Comparison of ENCODE assay signal across 18 cellular contexts in genomic region chr1:153795325-153795837, GRCh38. TPM values are rescaled to one million over a fixed set of nuclear protein-coding genes. Genes with fewer than 3 reads are reported as not detected.
DNase-seq lines count a peak whose midpoint lies in the region; ATAC-seq, FAIRE-seq and TF ChIP-seq lines count a peak whose summit lies in the region.
"Had no signal": no experiment of that assay in that cellular context is flagged by ENCODE, and none has a peak within 500 bp of the region (broad histone marks: within the 10 kb centered on the region; RNA-seq: fewer than 3 reads in every experiment).

No MANE protein-coding gene starts in this region.

- H3K4me1 Mint-ChIP-seq in activated CD8-positive, alpha-beta memory T cell treated with anti-CD3 and anti-CD28 coated beads, Interleukin-2, amount 10 ng/mL, durations not matched to agents 7 days and 5 days: peaks cover 42% of the 10 kb centered on the region

- H2BK12ac ChIP-seq in H1 (ENCODE audit: low read depth, low read length): peak overlapping the region; percentile 80; the same call in 1 of the 2 replicates

- H3K23ac ChIP-seq in H1 (ENCODE audit: insufficient read length): no peak overlapping the region

- H3K4me2 ChIP-seq in H1 (ENCODE audit: insufficient read depth in 1 of 2, low read depth in 2 of 2, low read length in 2 of 2) (peak overlapping the region; percentile 60 to 61), MM.1S (ENCODE audit: low read depth, low read length) (no peak overlapping the region)

- no peak overlapping the region for H3K4me3 Mint-ChIP-seq in activated CD8-positive, alpha-beta memory T cell treated with anti-CD3 and anti-CD28 coated beads, Interleukin-2, amount 10 ng/mL, durations not matched to agents 7 days and 5 days
- H3K4me3 Mint-ChIP-seq: T-helper 2 cell treated with Interferon-gamma antibody and Interleukin-4, amounts not matched to agents 5 μg/mL and 100 μg/mL, for 36 hours had no signal

- DNase-seq in activated CD8-positive, alpha-beta memory T cell treated with anti-CD3 and anti-CD28 coated beads, Interleukin-2, amount 10 ng/mL, durations not matched to agents 7 days and 5 days: no peak
- DNase-seq in activated CD8-positive, alpha-beta memory T cell treated with anti-CD3 and anti-CD28 coated beads, Interleukin-2, amount 50 U/mL, for 4 hours: no peak
- no peak for DNase-seq in H1 (ENCODE audit: low read depth in 1 of 2, low spot score in 2 of 2)
- DNase-seq in spleen: peak; percentile 79
- no peak for DNase-seq in MM.1S
- DNase-seq: activated CD4-positive, CD25-positive, alpha-beta regulatory T cell treated with anti-CD3 and anti-CD28 coated beads, Interleukin-2, amount 50 U/mL, for 72 hours; activated naive CD4-positive, alpha-beta T cell treated with Interleukin-2 at 50 U/mL for 16 hours; DND-41; NCI-H2029; NCI-H510A; OCI-M1; trophoblast cell had no signal

- no peak for TF ChIP-seq CTCF in H1 (IDR thresholded peaks at IDR 0.05; ENCODE audit: control extremely low read depth in 1 of 3, insufficient read depth in 1 of 3, low read depth in 1 of 3, low read length in 3 of 3)
- TF ChIP-seq CTCF in spleen (IDR thresholded peaks at IDR 0.05 in 8 of 11, conservative IDR thresholded peaks at IDR 0.05 in 3 of 11): no peak
- no peak for TF ChIP-seq CTCF in MM.1S (IDR thresholded peaks at IDR 0.05; ENCODE audit: low read length)

- no peaks in the 10 kb centered on the region for H3K36me3 Mint-ChIP-seq in activated CD8-positive, alpha-beta memory T cell treated with anti-CD3 and anti-CD28 coated beads, Interleukin-2, amount 10 ng/mL, durations not matched to agents 7 days and 5 days

- TF ChIP-seq RAD21 in H1 (IDR thresholded peaks at IDR 0.05 in 1 of 2, conservative IDR thresholded peaks at IDR 0.05 in 1 of 2; ENCODE audit: low read depth in 2 of 2, low read length in 2 of 2): no peak

- peak overlapping the region; percentile 54; the same call in 1 of the 2 replicates for H4K8ac ChIP-seq in H1 (ENCODE audit: extremely low read depth, insufficient read depth, low read length)

- CTCF ChIA-PET in activated CD8-positive, alpha-beta memory T cell treated with anti-CD3 and anti-CD28 coated beads, Interleukin-2, amount 10 ng/mL, durations not matched to agents 7 days and 5 days (lab: Charles Lee): interaction anchor here (1.2 to 11.6 kb wide), 5 partner anchors 12 to 190 kb away, joined by 3 to 96 read pairs (median 18); partner anchors contain the start of genes DENND4B, RAB13 and SLC27A3
- CTCF ChIA-PET in H1 (lab: Charles Lee; ENCODE audit: partially characterized antibody): interaction anchor here (0.9 to 2.9 kb wide), 5 partner anchors 23 to 270 kb away, joined by 3 to 8 read pairs (median 4); partner anchors contain the start of gene JTB

- no peak overlapping the region for H2BK120ac ChIP-seq in H1 (replicated peaks; ENCODE audit: low read depth, low read length)

- peak overlapping the region; percentile 2 for H4K5ac ChIP-seq in H1 (ENCODE audit: insufficient read length, low read depth, low read length)

- peak overlapping the region; percentile 41 for H3K27ac Mint-ChIP-seq in activated CD8-positive, alpha-beta memory T cell treated with anti-CD3 and anti-CD28 coated beads, Interleukin-2, amount 10 ng/mL, durations not matched to agents 7 days and 5 days
- H3K27ac Mint-ChIP-seq: T-helper 2 cell treated with Interferon-gamma antibody and Interleukin-4, amounts not matched to agents 5 μg/mL and 100 μg/mL, for 36 hours had no signal

- POLR2A ChIA-PET in H1 (lab: Charles Lee; ENCODE audit: partially characterized antibody): interaction anchor here (0.6 to 15.1 kb wide), 5 partner anchors 9 to 198 kb away, joined by 3 to 153 read pairs (median 4); partner anchors contain the start of genes GATAD2B and RPS27

- H2AFZ ChIP-seq in H1 (ENCODE audit: low read length): no peak overlapping the region
- no peak overlapping the region for H2AFZ ChIP-seq in MM.1S (ENCODE audit: low read length)

- H3K18ac ChIP-seq in H1 (ENCODE audit: extremely low read depth, low read length): peak overlapping the region; percentile 15

- TF ChIP-seq POLR2A in H1 (IDR thresholded peaks at IDR 0.05; ENCODE audit: control extremely low read depth in 1 of 2, low read depth in 2 of 2, low read length in 2 of 2) (no peak), spleen (IDR thresholded peaks at IDR 0.05) (no peak)

- H3F3A ChIP-seq in MM.1S (ENCODE audit: insufficient read depth, low read length): peaks cover 20% of the 10 kb centered on the region

- H3K9me3 ChIP-seq in KOPT-K1 (ENCODE audit: insufficient read depth, low read length, poor library complexity, severe bottlenecking) (no peaks in the 10 kb centered on the region), H1 (ENCODE audit: insufficient read depth in 2 of 2, low read depth in 1 of 2, low read length in 1 of 2) (no peaks in the 10 kb centered on the region), spleen (no peaks in the 10 kb centered on the region), MM.1S (replicated peaks; ENCODE audit: insufficient read depth, low read length) (no peaks in the 10 kb centered on the region)
- H3K9me3 ChIP-seq: esophagus muscularis mucosa, SJSA1 had no signal

- no peaks in the 10 kb centered on the region for H3K9me3 Mint-ChIP-seq in activated CD8-positive, alpha-beta memory T cell treated with anti-CD3 and anti-CD28 coated beads, Interleukin-2, amount 10 ng/mL, durations not matched to agents 7 days and 5 days (ENCODE audit: low read depth)
- H3K9me3 Mint-ChIP-seq: T-helper 2 cell treated with Interferon-gamma antibody and Interleukin-4, amounts not matched to agents 5 μg/mL and 100 μg/mL, for 36 hours had no signal

- no peak overlapping the region for H3K14ac ChIP-seq in H1 (ENCODE audit: insufficient read length)

- peak overlapping the region; percentile 36; the same call in 1 of the 2 replicates for H2BK15ac ChIP-seq in H1 (ENCODE audit: low read length)

- 0 out of 7 replicates have a peak overlapping the region, but pooled peaks of 1 of the 4 experiments have one; percentile 15 for H3K9ac ChIP-seq in H1 (replicated peaks in 1 of 4; ENCODE audit: extremely low read depth in 1 of 4, low read depth in 3 of 4, low read length in 3 of 4)
- H3K9ac ChIP-seq in MM.1S (ENCODE audit: low read length): no peak overlapping the region

- no peaks in the 10 kb centered on the region; a peak in 1 of 7 replicates for H3K27me3 ChIP-seq in H1 (replicated peaks in 1 of 4; ENCODE audit: control insufficient read depth in 3 of 4, extremely low read depth in 1 of 4, insufficient read depth in 3 of 4, low read length in 3 of 4)
- no peaks in the 10 kb centered on the region for H3K27me3 ChIP-seq in spleen (replicated peaks in 1 of 7)
- no peaks in the 10 kb centered on the region for H3K27me3 ChIP-seq in MM.1S (replicated peaks; ENCODE audit: insufficient read depth, low read length)
- H3K27me3 ChIP-seq: esophagus muscularis mucosa, SJSA1 had no signal

- H4K20me1 ChIP-seq in H1 (replicated peaks in 1 of 2; ENCODE audit: control insufficient read depth in 1 of 2, insufficient read depth in 2 of 2, low read length in 2 of 2): peaks cover 0 to 4% of the 10 kb centered on the region in 2 experiments
- no peaks in the 10 kb centered on the region for H4K20me1 ChIP-seq in MM.1S (ENCODE audit: insufficient read depth, low read length)

- H2BK20ac ChIP-seq in H1 (ENCODE audit: low read length): no peak overlapping the region

- 93% methylated on average over 17 of the region's 18 CpGs; no CpG with 5 or more reads in 1 of the 2 experiments for WGBS in H1 (ENCODE audit: extremely low coverage in 1 of 2, insufficient coverage in 1 of 2, insufficient read length in 1 of 2, insufficient replicate concordance in 2 of 2, low coverage in 1 of 2, low lambda C conversion rate in 2 of 2, missing lambda C conversion rate in 1 of 2), 2 experiments
- WGBS in spleen, 5 donors: 84 to 90% (median 88%) methylated on average over 17 to 18 of the region's 18 CpGs

- H3K27me3 Mint-ChIP-seq in activated CD8-positive, alpha-beta memory T cell treated with anti-CD3 and anti-CD28 coated beads, Interleukin-2, amount 10 ng/mL, durations not matched to agents 7 days and 5 days: no peaks in the 10 kb centered on the region

- no peaks in the 10 kb centered on the region for H3K36me3 ChIP-seq in KOPT-K1 (ENCODE audit: insufficient read depth, low read length)
- no peaks in the 10 kb centered on the region; a peak in 1 of 8 replicates for H3K36me3 ChIP-seq in H1 (ENCODE audit: control insufficient read depth in 2 of 4, insufficient read depth in 4 of 4, low read length in 3 of 4)
- peaks cover 0 to 7% (median 0%) of the 10 kb centered on the region in 6 donors for H3K36me3 ChIP-seq in spleen
- H3K36me3 ChIP-seq in MM.1S (replicated peaks; ENCODE audit: insufficient read depth, low read length): no peaks in the 10 kb centered on the region
- H3K36me3 ChIP-seq: SJSA1 had no signal

- H3K9me2 ChIP-seq in MM.1S (replicated peaks; ENCODE audit: insufficient read depth, low read length): no peaks in the 10 kb centered on the region

- intact Hi-C loops in spleen (cut with DNase I; ENCODE audit: low total_unique reads): loop anchor here (5.0 kb wide), 1 partner anchor 187 kb away; no protein-coding TSS in a partner anchor

- H3K27ac ChIP-seq in KOPT-K1 (ENCODE audit: low read depth, low read length, poor library complexity, severe bottlenecking) (peak overlapping the region; percentile 33), H1 (ENCODE audit: low read depth, low read length) (no peak overlapping the region), spleen (no peak overlapping the region), MM.1S (ENCODE audit: low read length) (no peak overlapping the region)
- H3K27ac ChIP-seq: esophagus muscularis mucosa, SJSA1 had no signal

- TF ChIP-seq EP300 in H1 (IDR thresholded peaks at IDR 0.05; ENCODE audit: borderline replicate concordance in 1 of 2, low read depth in 2 of 2, low read length in 2 of 2): no peak

- H3K56ac ChIP-seq in H1 (replicated peaks; ENCODE audit: insufficient read length, low read depth, low read length): no peak overlapping the region

- H3K79me2 ChIP-seq in H1 (ENCODE audit: control insufficient read depth in 1 of 2, insufficient read depth in 2 of 2, low read length in 2 of 2): no peaks in the 10 kb centered on the region
- H3K79me2 ChIP-seq in MM.1S (ENCODE audit: low read length): no peaks in the 10 kb centered on the region

- H3K4me3 ChIP-seq in H1 (ENCODE audit: extremely low read depth in 1 of 4, insufficient read depth in 2 of 4, low read depth in 3 of 4, low read length in 4 of 4) (peak overlapping the region in 1 of 4 experiments; percentile 48; a peak in 1 of 8 replicates), spleen (no peak overlapping the region), MM.1S (ENCODE audit: low read length) (no peak overlapping the region)
- H3K4me3 ChIP-seq: esophagus muscularis mucosa, SJSA1 had no signal

- H4K91ac ChIP-seq in H1 (replicated peaks; ENCODE audit: insufficient read length, low read length): peak overlapping the region; percentile 4

- peak overlapping the region; percentile 33 for H3K4ac ChIP-seq in H1 (replicated peaks; ENCODE audit: insufficient read length, low read depth, low read length)

- no peak for FAIRE-seq in H1 (lab: Jason Lieb, UNC)

- ATAC-seq in activated CD8-positive, alpha-beta memory T cell treated with anti-CD3 and anti-CD28 coated beads, Interleukin-2, amount 10 ng/mL, durations not matched to agents 7 days and 5 days: no peak
- ATAC-seq in HG03342 (IDR thresholded peaks at IDR 0.05; ENCODE audit: unreplicated experiment) (no peak), GM21786 (IDR thresholded peaks at IDR 0.05; ENCODE audit: unreplicated experiment) (no peak)

- no peaks in the 10 kb centered on the region for H3K79me1 ChIP-seq in H1 (ENCODE audit: low read depth, low read length)

- H2AK5ac ChIP-seq in H1 (ENCODE audit: low read depth, low read length): peak overlapping the region; percentile 59; the same call in 1 of the 2 replicates

- H3K23me2 ChIP-seq in H1 (ENCODE audit: low read depth, low read length): no peaks in the 10 kb centered on the region; the same call in 1 of the 2 replicates

- peaks cover 6 to 32% (median 22%) of the 10 kb centered on the region in 4 experiments for H3K4me1 ChIP-seq in H1 (replicated peaks in 1 of 4; ENCODE audit: control insufficient read depth in 3 of 4, insufficient read depth in 4 of 4, low read length in 3 of 4)
- H3K4me1 ChIP-seq in spleen: peaks cover 10 to 53% (median 28%) of the 10 kb centered on the region in 6 donors
- H3K4me1 ChIP-seq in MM.1S (ENCODE audit: low read length): peaks cover 18% of the 10 kb centered on the region

- no peak overlapping the region for H2BK5ac ChIP-seq in H1 (ENCODE audit: low read depth, low read length)

RNA-seq across cellular contexts. Expression of gene SLC27A3, which starts 20.2 kb away (rescaled TPM):
- total RNA-seq in activated CD8-positive, alpha-beta memory T cell treated with anti-CD3 and anti-CD28 coated beads, Interleukin-2, amount 10 ng/mL, durations not matched to agents 7 days and 5 days: 10 to 100 TPM; 39.8 to 43.0 TPM
- 29.4 and 39.1 TPM in 2 replicates for total RNA-seq in H1 (2021; fragmentation: NEBNext Ultra II Directional; extraction: Animal tissue kit (Norgen Biotek cat#: 25700))
- 40.1 and 51.2 TPM in 2 replicates for polyA plus RNA-seq in H1 (2011; rRNA removed)
- polyA plus RNA-seq in H1 (2011; cell fraction: cytosol; rRNA removed): 44.7 TPM
- 133 TPM for polyA plus RNA-seq in H1 (2011; cell fraction: nucleus; rRNA removed)
- polyA plus RNA-seq in H1 (2012, experiment 1 of 2): 42.0 to 62.3 TPM (median 55.1 TPM) in 4 replicates
- polyA plus RNA-seq in H1 (2012, experiment 2 of 2): 50.1 TPM
- polyA plus RNA-seq in H1 (2013, experiment 1 of 2): 44.3 TPM
- polyA plus RNA-seq in H1 (2013, experiment 2 of 2): 41.0 TPM
- polyA minus RNA-seq in H1 (2011; rRNA and poly(A)+ RNA removed): 56.9 and 65.2 TPM in 2 replicates
- 30.4 TPM for polyA minus RNA-seq in H1 (2011; cell fraction: cytosol; rRNA and poly(A)+ RNA removed)
- polyA minus RNA-seq in H1 (2011; cell fraction: nucleus; rRNA and poly(A)+ RNA removed): 19.4 TPM
- total RNA-seq in spleen: 10 to 100 TPM; 11.1 to 28.4 (median 20.0) TPM
- 10 to 100 TPM; 23.4 to 54.5 (median 48.6) TPM for polyA plus RNA-seq in spleen
